16 cellular contexts compared by ENCODE assay signal in genomic region chr5:126538579-126538978, GRCh38. TPM values are rescaled to one million over a fixed set of nuclear protein-coding genes. Genes with fewer than 3 reads are reported as not detected.
DNase-seq lines count a peak whose midpoint lies in the region; ATAC-seq and TF ChIP-seq lines count a peak whose summit lies in the region.
"Had no signal": no experiment of that assay in that cellular context is flagged by ENCODE, and none has a peak within 500 bp of the region (broad histone marks: within the 10 kb centered on the region; RNA-seq: fewer than 3 reads in every experiment).

No MANE protein-coding gene starts in this region.

- TF ChIP-seq CTCF in SK-N-SH (IDR thresholded peaks at IDR 0.05), result no peak
- no peak for TF ChIP-seq CTCF in brain microvascular endothelial cell (IDR thresholded peaks at IDR 0.05; ENCODE audit: low read depth, low read length, missing control alignments)
- no peak for TF ChIP-seq CTCF in uterus (IDR thresholded peaks at IDR 0.05)

- in situ Hi-C loops in brain microvascular endothelial cell (cut with HindIII; ENCODE audit: low pct_ligation_motif_present, low sequenced_read_pairs), result no loop called here

- H2BK120ac ChIP-seq in mesenchymal stem cell (ENCODE audit: low read depth, low read length), result no peak overlapping the region

- CTCF ChIA-PET in SK-N-SH (lab: Yijun Ruan, JAX), result interaction anchor here (0.6 to 6.2 kb wide), 20 partner anchors 8 to 1125 kb away, joined by 3 to 39 read pairs (median 3); no protein-coding TSS in a partner anchor
- CTCF ChIA-PET in CD4-positive, alpha-beta memory T cell (lab: Charles Lee; ENCODE audit: partially characterized antibody), result interaction anchor here (0.6 to 11.9 kb wide), 21 partner anchors 8 to 204 kb away, joined by 3 to 145 read pairs (median 4); partner anchors contain the start of genes ALDH7A1, GRAMD2B and PHAX

- 92% methylated on average over 1 of the region's 1 CpG for WGBS in SK-N-SH (ENCODE audit: low lambda C conversion rate)
- 86% methylated on average over 1 of the region's 1 CpG for WGBS in mesenchymal stem cell

- H3K27ac ChIP-seq in SK-N-SH (ENCODE audit: low read depth in 2 of 2, low read length in 1 of 2) (peak overlapping the region in 1 of 2 experiments; percentile 66; a peak in 2 of 4 replicates), brain microvascular endothelial cell (peak overlapping the region; percentile 58), mesenchymal stem cell (ENCODE audit: low read length, poor library complexity, severe bottlenecking) (no peak overlapping the region), uterus (peak overlapping the region; percentile 74 to 80)
- no peak overlapping the region for H3K27ac ChIP-seq in CD4-positive, alpha-beta memory T cell (ENCODE audit: low read depth, low read length)
- H3K27ac ChIP-seq: BLaER1, gastrocnemius medialis, spleen had no signal

- no peaks in the 10 kb centered on the region for H3K36me3 ChIP-seq in SK-N-SH (replicated peaks in 1 of 2; ENCODE audit: control insufficient read depth in 1 of 2, insufficient read depth in 2 of 2, low read length in 1 of 2)
- H3K36me3 ChIP-seq in brain microvascular endothelial cell (replicated peaks), result no peaks in the 10 kb centered on the region
- H3K36me3 ChIP-seq in mesenchymal stem cell (ENCODE audit: control insufficient read depth in 1 of 2, insufficient read depth in 2 of 2, low read depth in 1 of 2, low read length in 2 of 2), result peaks cover 4 to 6% of the 10 kb centered on the region in 2 experiments
- no peaks in the 10 kb centered on the region for H3K36me3 ChIP-seq in uterus
- no peaks in the 10 kb centered on the region for H3K36me3 ChIP-seq in CD4-positive, alpha-beta memory T cell (ENCODE audit: insufficient read depth, low read length)
- H3K36me3 ChIP-seq: BLaER1, gastrocnemius medialis, left lung, spleen had no signal

- no peak overlapping the region for H3K4ac ChIP-seq in mesenchymal stem cell (ENCODE audit: low read depth in 1 of 2, low read length in 2 of 2)

- H3K27me3 ChIP-seq in SK-N-SH (ENCODE audit: insufficient read depth), result no peaks in the 10 kb centered on the region
- H3K27me3 ChIP-seq in brain microvascular endothelial cell (replicated peaks), result no peaks in the 10 kb centered on the region
- no peaks in the 10 kb centered on the region for H3K27me3 ChIP-seq in mesenchymal stem cell (ENCODE audit: control insufficient read depth in 1 of 2, insufficient read depth in 1 of 2, low read length in 2 of 2)
- no peaks in the 10 kb centered on the region for H3K27me3 ChIP-seq in uterus
- no peaks in the 10 kb centered on the region for H3K27me3 ChIP-seq in CD4-positive, alpha-beta memory T cell (ENCODE audit: insufficient read depth, low read length)
- H3K27me3 ChIP-seq: BLaER1, gastrocnemius medialis, left lung, spleen had no signal

- H3K4me1 ChIP-seq in SK-N-SH (ENCODE audit: control insufficient read depth in 1 of 2, insufficient read depth in 2 of 2, low read depth in 1 of 2, low read length in 1 of 2) (no peaks in the 10 kb centered on the region), mesenchymal stem cell (ENCODE audit: control insufficient read depth, insufficient read depth, low read depth, low read length) (peaks cover 4% of the 10 kb centered on the region), uterus (peaks cover 0 to 6% of the 10 kb centered on the region in 2 donors)
- no peaks in the 10 kb centered on the region for H3K4me1 ChIP-seq in CD4-positive, alpha-beta memory T cell (ENCODE audit: insufficient read depth, low read length)
- H3K4me1 ChIP-seq: BLaER1, gastrocnemius medialis had no signal

- H3K79me1 ChIP-seq in mesenchymal stem cell (replicated peaks; ENCODE audit: low read length, poor library complexity, severe bottlenecking), result no peaks in the 10 kb centered on the region

- no peak overlapping the region for H4K8ac ChIP-seq in mesenchymal stem cell (ENCODE audit: low read length)

- no peaks in the 10 kb centered on the region for H3K36me3 Mint-ChIP-seq in CD4-positive, alpha-beta memory T cell
- no peaks in the 10 kb centered on the region for H3K36me3 Mint-ChIP-seq in naive thymus-derived CD8-positive, alpha-beta T cell

- no peak for TF ChIP-seq RAD21 in SK-N-SH (IDR thresholded peaks at IDR 0.05; ENCODE audit: low read length)

- DNase-seq in SK-N-SH (no peak), brain microvascular endothelial cell (no peak), mesenchymal stem cell (no peak), uterus (no peak)
- DNase-seq in CD4-positive, alpha-beta memory T cell, result no peak
- DNase-seq in naive thymus-derived CD8-positive, alpha-beta T cell, result no peak
- DNase-seq: activated CD4-positive, alpha-beta T cell treated with anti-CD3 and anti-CD28 coated beads, Interleukin-2, amount 50 U/mL, for 1 hour; activated naive CD4-positive, alpha-beta T cell; left lung; posterior cingulate gyrus; spleen; stimulated activated CD8-positive, alpha-beta memory T cell treated with anti-CD3 and anti-CD28 coated beads, Interleukin-4, amount 100 ng/mL, for 48 hours had no signal

- H3K9ac ChIP-seq in SK-N-SH (0 out of 2 replicates have a peak overlapping the region, but pooled peaks have one; percentile 27), mesenchymal stem cell (ENCODE audit: low read length) (peak overlapping the region; percentile 80)
- H3K9ac ChIP-seq: BLaER1 had no signal

- no peak overlapping the region for H2AFZ ChIP-seq in SK-N-SH (ENCODE audit: low read depth)
- no peak overlapping the region for H2AFZ ChIP-seq in mesenchymal stem cell (ENCODE audit: low read depth, low read length)

- no peak overlapping the region for H2BK5ac ChIP-seq in mesenchymal stem cell (ENCODE audit: low read depth, low read length, poor library complexity, severe bottlenecking)

- no peak overlapping the region for H3K27ac Mint-ChIP-seq in CD4-positive, alpha-beta memory T cell
- peak overlapping the region in 2 of 10 donors; percentile 20 to 43 for H3K27ac Mint-ChIP-seq in naive thymus-derived CD8-positive, alpha-beta T cell

- no peaks in the 10 kb centered on the region for H4K20me1 ChIP-seq in SK-N-SH (ENCODE audit: insufficient read depth)
- H4K20me1 ChIP-seq: BLaER1 had no signal

- no peak overlapping the region for H3K14ac ChIP-seq in mesenchymal stem cell (ENCODE audit: low read length in 2 of 2)

- H3K9me3 ChIP-seq in SK-N-SH (no peaks in the 10 kb centered on the region), mesenchymal stem cell (ENCODE audit: control insufficient read depth, low read length) (no peaks in the 10 kb centered on the region), uterus (no peaks in the 10 kb centered on the region)
- no peaks in the 10 kb centered on the region for H3K9me3 ChIP-seq in CD4-positive, alpha-beta memory T cell (ENCODE audit: control insufficient read depth in 1 of 2, low read length in 2 of 2)
- H3K9me3 ChIP-seq: gastrocnemius medialis, left lung, spleen had no signal

- no peak overlapping the region for H2BK15ac ChIP-seq in mesenchymal stem cell (ENCODE audit: low read depth, poor library complexity, severe bottlenecking)

- H3K27me3 Mint-ChIP-seq in CD4-positive, alpha-beta memory T cell, result peaks cover 1 to 2% of the 10 kb centered on the region in 2 donors
- H3K27me3 Mint-ChIP-seq in naive thymus-derived CD8-positive, alpha-beta T cell, result no peaks in the 10 kb centered on the region

- H2BK12ac ChIP-seq in mesenchymal stem cell (ENCODE audit: low read length in 2 of 2), result no peak overlapping the region

- H3K4me3 Mint-ChIP-seq in CD4-positive, alpha-beta memory T cell, result no peak overlapping the region
- no peak overlapping the region for H3K4me3 Mint-ChIP-seq in naive thymus-derived CD8-positive, alpha-beta T cell

- POLR2A ChIA-PET in SK-N-SH (lab: Yijun Ruan, JAX), result no interaction called here
- POLR2A ChIA-PET in CD4-positive, alpha-beta memory T cell (lab: Charles Lee; ENCODE audit: partially characterized antibody), result interaction anchor here (1.3 kb wide), 1 partner anchor 39 kb away, joined by 3 read pairs; no protein-coding TSS in a partner anchor
- POLR2A ChIA-PET in naive thymus-derived CD8-positive, alpha-beta T cell (lab: Charles Lee), result interaction anchor here (0.6 kb wide), 1 partner anchor 194 kb away, joined by 3 read pairs; no protein-coding TSS in a partner anchor

- no peak overlapping the region for H4K91ac ChIP-seq in mesenchymal stem cell (ENCODE audit: low read length)

- no peak overlapping the region for H3K18ac ChIP-seq in mesenchymal stem cell (ENCODE audit: low read depth in 1 of 2, low read length in 2 of 2)

- H3K79me2 ChIP-seq in SK-N-SH (ENCODE audit: insufficient read depth), result no peaks in the 10 kb centered on the region

- ATAC-seq in SK-N-SH treated with all-trans-retinoic acid at 6 μM for 48 hours (no peak), HG03045 (IDR thresholded peaks at IDR 0.05; ENCODE audit: unreplicated experiment) (no peak)
- ATAC-seq in naive thymus-derived CD8-positive, alpha-beta T cell, result no peak

- no peak overlapping the region for H3K4me2 ChIP-seq in SK-N-SH
- no peak overlapping the region for H3K4me2 ChIP-seq in mesenchymal stem cell (ENCODE audit: low read length, poor library complexity, severe bottlenecking)
- H3K4me2 ChIP-seq: BLaER1 had no signal

- no peak for TF ChIP-seq EP300 in SK-N-SH (IDR thresholded peaks at IDR 0.05; ENCODE audit: borderline replicate concordance in 1 of 2, low read depth in 1 of 2, low read length in 1 of 2)

- no peaks in the 10 kb centered on the region for H3K9me3 Mint-ChIP-seq in CD4-positive, alpha-beta memory T cell
- H3K9me3 Mint-ChIP-seq in naive thymus-derived CD8-positive, alpha-beta T cell, result no peaks in the 10 kb centered on the region

- no peaks in the 10 kb centered on the region for H3K9me2 ChIP-seq in SK-N-SH

- H3F3A ChIP-seq in SK-N-SH (replicated peaks; ENCODE audit: insufficient read depth), result no peaks in the 10 kb centered on the region

- no peak overlapping the region for H2AK5ac ChIP-seq in mesenchymal stem cell (ENCODE audit: low read length, severe bottlenecking)

- TF ChIP-seq POLR2A in uterus (IDR thresholded peaks at IDR 0.05), result no peak

- no peak overlapping the region for H3K4me3 ChIP-seq in SK-N-SH (ENCODE audit: low read depth in 2 of 2, low read length in 1 of 2)
- no peak overlapping the region for H3K4me3 ChIP-seq in brain microvascular endothelial cell (ENCODE audit: low read depth, low read length)
- no peak overlapping the region for H3K4me3 ChIP-seq in mesenchymal stem cell (ENCODE audit: insufficient read depth in 1 of 2, low read depth in 1 of 2, low read length in 2 of 2)
- no peak overlapping the region for H3K4me3 ChIP-seq in uterus
- H3K4me3 ChIP-seq in CD4-positive, alpha-beta memory T cell (ENCODE audit: low read length in 2 of 2), result no peak overlapping the region
- H3K4me3 ChIP-seq: BLaER1, gastrocnemius medialis, left lung, spleen had no signal

- H3K23ac ChIP-seq in mesenchymal stem cell (ENCODE audit: low read length in 2 of 2), result no peak overlapping the region

- H3K4me1 Mint-ChIP-seq in CD4-positive, alpha-beta memory T cell, result peaks cover 0 to 1% (median 0%) of the 10 kb centered on the region in 4 donors
- peaks cover 0 to 3% (median 0%) of the 10 kb centered on the region in 4 donors for H3K4me1 Mint-ChIP-seq in naive thymus-derived CD8-positive, alpha-beta T cell

- intact Hi-C loops in uterus (cut with DNase I; ENCODE audit: low total_unique reads), result loop anchor here (5.0 kb wide), 1 partner anchor 186 kb away; no protein-coding TSS in a partner anchor
- intact Hi-C loops in CD4-positive, alpha-beta memory T cell (cut with micrococcal nuclease), result no loop called here

RNA-seq across cellular contexts. Expression of gene ALDH7A1, which starts 56.4 kb away (rescaled TPM):
- 44.5 and 55.6 TPM in 2 replicates for polyA plus RNA-seq in SK-N-SH (2012; rRNA removed)
- 54.4 and 58.8 TPM in 2 replicates for polyA plus RNA-seq in SK-N-SH (2012; cell fraction: cytosol; rRNA removed)
- polyA plus RNA-seq in SK-N-SH (2012; cell fraction: nucleus; rRNA removed), result 14.5 and 34.8 TPM in 2 replicates
- polyA plus RNA-seq in mesenchymal stem cell (2013, experiment 1 of 2), result 60.3 TPM
- 67.7 TPM for polyA plus RNA-seq in mesenchymal stem cell (2013, experiment 2 of 2)
- 10 to 100 TPM in 2 of 4 donors, 1 to 10 TPM in 2; 5.9 to 94.2 (median 31.6) TPM for total RNA-seq in uterus
- 1 to 10 TPM; 1.3 to 2.2 TPM for total RNA-seq in CD4-positive, alpha-beta memory T cell
- 1 to 10 TPM; 1.4 to 4.8 TPM for polyA plus RNA-seq in CD4-positive, alpha-beta memory T cell
- 1 to 10 TPM; 4.2 to 5.3 TPM for total RNA-seq in naive thymus-derived CD8-positive, alpha-beta T cell
- 1 to 10 TPM; 3.0 to 6.0 (median 5.4) TPM for polyA plus RNA-seq in naive thymus-derived CD8-positive, alpha-beta T cell

Comparison
In these comparisons a context has a peak if more than half of its experiments do, and no peak if none do; other contexts are left out.
1. H3K27ac ChIP-seq: peak in brain microvascular endothelial cell (single experiment) and uterus (2 of 2); none in mesenchymal stem cell (single experiment) and CD4-positive, alpha-beta memory T cell (single experiment).